8 cellular contexts compared by ENCODE assay signal in genomic region chr14:95523051-95523817, GRCh38. TPM values are rescaled to one million over a fixed set of nuclear protein-coding genes. Genes with fewer than 3 reads are reported as not detected.
A peak's percentile ranks its signal among the peaks of the same experiment; 100 is the strongest.
DNase-seq lines count a peak whose midpoint lies in the region; ATAC-seq and TF ChIP-seq lines count a peak whose summit lies in the region.

No MANE protein-coding gene starts in this region.

- no peak overlapping the region for H3K4me3 Mint-ChIP-seq in endothelial cell (ENCODE audit: unreplicated experiment)

- H3K36me3 ChIP-seq in SJSA1 (no peaks in the 10 kb centered on the region), body of pancreas (replicated peaks in 1 of 2; ENCODE audit: insufficient read depth in 1 of 2, low read depth in 2 of 2) (no peaks in the 10 kb centered on the region), osteoblast (ENCODE audit: insufficient read depth, low read length) (no peaks in the 10 kb centered on the region), mammary epithelial cell (ENCODE audit: insufficient read depth, low read length) (no peaks in the 10 kb centered on the region)

- H3K4me3 ChIP-seq in SJSA1 = peak overlapping the region; percentile 11; the same call in 1 of the 2 replicates
- no peak overlapping the region for H3K4me3 ChIP-seq in body of pancreas
- peak overlapping the region; percentile 53 for H3K4me3 ChIP-seq in osteoblast (ENCODE audit: insufficient read depth, low read length)
- no peak overlapping the region for H3K4me3 ChIP-seq in mammary epithelial cell (replicated peaks in 1 of 3; ENCODE audit: insufficient read depth in 1 of 3, low read depth in 2 of 3, low read length in 3 of 3)

- H3K4me1 ChIP-seq in SJSA1 (replicated peaks) = peaks cover 64% of the 10 kb centered on the region
- H3K4me1 ChIP-seq in body of pancreas = peaks cover 28% of the 10 kb centered on the region
- peaks cover 69% of the 10 kb centered on the region for H3K4me1 ChIP-seq in osteoblast (ENCODE audit: insufficient read depth, low read length)
- H3K4me1 ChIP-seq in mammary epithelial cell (ENCODE audit: insufficient read depth, low read length) = peaks cover 46% of the 10 kb centered on the region

- H3K36me3 Mint-ChIP-seq in endothelial cell (ENCODE audit: low read depth, unreplicated experiment) = no peaks in the 10 kb centered on the region

- intact Hi-C loops in body of pancreas (cut with DNase I) (no loop called here), mammary epithelial cell (cut with micrococcal nuclease) (loop anchor here (10.0 kb wide), 1 partner anchor 368 kb away; the partner anchor contains the start of gene DICER1)

- H3K9ac ChIP-seq in mammary epithelial cell (ENCODE audit: insufficient read depth, low read length) = no peak overlapping the region

- H3K27ac ChIP-seq in SJSA1 (peak overlapping the region; percentile 75), body of pancreas (peak overlapping the region; percentile 10 to 56 (median 40)), osteoblast (ENCODE audit: low read depth, low read length) (peak overlapping the region; percentile 89), mammary epithelial cell (ENCODE audit: insufficient read depth, low read depth, low read length) (no peak overlapping the region)

- peak overlapping the region; percentile 65 for H2AFZ ChIP-seq in osteoblast (ENCODE audit: low read length)
- no peak overlapping the region for H2AFZ ChIP-seq in mammary epithelial cell (ENCODE audit: low read depth, low read length)

- CTCF ChIA-PET in mammary epithelial cell (lab: Charles Lee; ENCODE audit: low non-redundant PET) = interaction anchor here (0.6 kb wide), 1 partner anchor 122 kb away, joined by 3 read pairs; no protein-coding TSS in a partner anchor

- BruUV-seq in mammary epithelial cell (replicated peaks; lab: Mats Ljungman, UMichigan) = no TSS peak

- H3K9me3 ChIP-seq in SJSA1 (replicated peaks) (no peaks in the 10 kb centered on the region), body of pancreas (no peaks in the 10 kb centered on the region), osteoblast (ENCODE audit: low read depth, low read length) (no peaks in the 10 kb centered on the region), mammary epithelial cell (replicated peaks; ENCODE audit: insufficient read depth, low read length) (no peaks in the 10 kb centered on the region)

- peak overlapping the region; percentile 79 for H3K4me2 ChIP-seq in osteoblast (ENCODE audit: insufficient read depth, low read length)
- H3K4me2 ChIP-seq in mammary epithelial cell (ENCODE audit: insufficient read depth, low read depth, low read length) = no peak overlapping the region

- no peak for TF ChIP-seq POLR2A in body of pancreas (IDR thresholded peaks at IDR 0.05)

- H3K27me3 Mint-ChIP-seq in endothelial cell (ENCODE audit: unreplicated experiment) = peaks cover 7% of the 10 kb centered on the region

- ATAC-seq in body of pancreas (no peak), GM18909 (IDR thresholded peaks at IDR 0.05; ENCODE audit: poor library complexity, unreplicated experiment) (no peak), HG02981 (IDR thresholded peaks at IDR 0.05; ENCODE audit: unreplicated experiment) (no peak)

- H3K27me3 ChIP-seq in SJSA1 (replicated peaks) = no peaks in the 10 kb centered on the region
- H3K27me3 ChIP-seq in body of pancreas = no peaks in the 10 kb centered on the region
- H3K27me3 ChIP-seq in osteoblast (ENCODE audit: insufficient read depth, low read length) = no peaks in the 10 kb centered on the region
- no peaks in the 10 kb centered on the region for H3K27me3 ChIP-seq in mammary epithelial cell (ENCODE audit: insufficient read depth, low read length)

- TF ChIP-seq CTCF in body of pancreas (IDR thresholded peaks at IDR 0.05) (no peak), osteoblast (IDR thresholded peaks at IDR 0.05; ENCODE audit: extremely low read depth, low read depth, low read length) (no peak), endothelial cell (IDR thresholded peaks at IDR 0.05; ENCODE audit: unreplicated experiment) (no peak), mammary epithelial cell (conservative IDR thresholded peaks at IDR 0.05 in 1 of 2, IDR thresholded peaks at IDR 0.05 in 1 of 2; ENCODE audit: extremely low read depth in 1 of 2, insufficient read depth in 1 of 2, low read depth in 1 of 2, low read length in 2 of 2) (no peak)

- WGBS in body of pancreas, 2 donors = 29 to 34% methylated on average over 11 to 12 of the region's 12 CpGs
- WGBS in mammary epithelial cell (ENCODE audit: low coverage, missing lambda C conversion rate) = 93% methylated on average over 12 of the region's 12 CpGs

- DNase-seq in EH (ENCODE audit: low read depth) = peak; percentile 41
- no peak for DNase-seq in SJSA1 (ENCODE audit: low read depth in 1 of 2, low spot score in 2 of 2)
- no peak for DNase-seq in body of pancreas
- DNase-seq in osteoblast (ENCODE audit: insufficient read length, low spot score, missing footprints) = no peak
- no peak for DNase-seq in endothelial cell (ENCODE audit: low spot score)
- DNase-seq in mammary epithelial cell = no peak

- no peak overlapping the region for H3K27ac Mint-ChIP-seq in endothelial cell (ENCODE audit: unreplicated experiment)

- dilution Hi-C loops in mammary epithelial cell (cut with HindIII; ENCODE audit: low sequenced_read_pairs) = no loop called here

- H3K79me2 ChIP-seq in osteoblast (ENCODE audit: insufficient read depth, low read length) (peaks cover 5% of the 10 kb centered on the region), mammary epithelial cell (ENCODE audit: insufficient read depth, low read length) (no peaks in the 10 kb centered on the region)

- H3K9me3 Mint-ChIP-seq in endothelial cell (ENCODE audit: unreplicated experiment) = no peaks in the 10 kb centered on the region

- peaks cover 8% of the 10 kb centered on the region for H3K4me1 Mint-ChIP-seq in endothelial cell (ENCODE audit: unreplicated experiment)

- no peaks in the 10 kb centered on the region for H4K20me1 ChIP-seq in osteoblast (ENCODE audit: insufficient read depth, low read length)
- H4K20me1 ChIP-seq in mammary epithelial cell (ENCODE audit: insufficient read depth, low read length) = no peaks in the 10 kb centered on the region

- in situ Hi-C loops in mammary epithelial cell (cut with MboI; ENCODE audit: low sequenced_read_pairs in 2 of 2) = loop anchor here in 1 of 2 donors (25.0 kb wide), 1 partner anchor 261 kb away; no protein-coding TSS in a partner anchor

RNA-seq across cellular contexts. Expression of gene SYNE3, which starts 6.8 kb away (rescaled TPM):
- 8.3 and 11.5 TPM in 2 replicates for total RNA-seq in SJSA1 (2014; rRNA removed; shearing (Covaris generic))
- total RNA-seq in body of pancreas = 1 to 10 TPM; 7.0 to 7.3 TPM
- total RNA-seq in osteoblast = 23.9 and 26.8 TPM in 2 replicates
- total RNA-seq in endothelial cell (ENCODE audit: unreplicated experiment) = 0.62 TPM
- total RNA-seq in mammary epithelial cell = 10 to 100 TPM in 1 of 2 donors, 1 to 10 TPM in 1; 3.5 to 13.0 TPM
- polyA plus RNA-seq in mammary epithelial cell = 2.4 TPM
- polyA minus RNA-seq in mammary epithelial cell = 13.3 TPM

RNA-seq across cellular contexts. Expression of gene GLRX5, which starts 11.6 kb away (rescaled TPM):
- total RNA-seq in SJSA1 (2014; rRNA removed; shearing (Covaris generic)) = 56.2 and 82.3 TPM in 2 replicates
- total RNA-seq in body of pancreas (10 to 100 TPM; 21.5 to 49.1 TPM), osteoblast (19.9 and 22.7 TPM in 2 replicates), endothelial cell (ENCODE audit: unreplicated experiment) (40.3 TPM), mammary epithelial cell (10 to 100 TPM; 21.2 to 34.6 TPM)
- polyA plus RNA-seq in mammary epithelial cell = 30.5 TPM
- polyA minus RNA-seq in mammary epithelial cell = 17.2 TPM

Comparison
In these comparisons a context has a peak if more than half of its experiments do, and no peak if none do; other contexts are left out.
1. H3K4me3 ChIP-seq: peak in SJSA1 (single experiment) and osteoblast (single experiment); none in body of pancreas (0 of 2) and mammary epithelial cell (0 of 3).